In the genomic region with DNA sequence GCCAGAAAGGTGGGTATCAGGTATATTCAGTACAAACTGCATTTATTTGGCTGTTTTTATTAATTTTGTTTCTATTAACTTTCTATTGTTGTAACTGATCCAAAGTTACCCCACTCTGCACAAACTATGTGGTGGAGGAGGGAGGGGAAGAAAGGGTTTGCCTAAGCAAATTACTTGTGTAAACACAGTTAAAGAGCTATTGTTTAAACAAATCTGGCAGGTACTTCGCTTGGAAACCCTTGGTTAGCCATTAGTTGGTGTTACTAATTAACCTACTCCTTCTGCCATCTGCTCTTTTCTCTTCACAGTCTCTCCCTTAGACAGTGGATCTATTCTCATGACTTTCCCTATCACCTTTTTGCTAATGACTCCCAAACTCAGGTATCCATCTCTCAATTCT, we compare ENCODE assay signal across 1 cellular context.
TF ChIP-seq lines count a peak whose summit lies in the region.

No MANE protein-coding gene starts in this region.

TF ChIP-seq in HepG2, 621 proteins besides CTCF, POLR2A, EP300 and RAD21 (continued from another document and continues in another):
- TF ChIP-seq ZHX2 (IDR thresholded peaks at IDR 0.05; ENCODE audit: low read depth) = no peak
- TF ChIP-seq ZHX2 (CRISPR knock-in tag; IDR thresholded peaks at IDR 0.05; ENCODE audit: borderline replicate concordance) = no peak
- TF ChIP-seq ARID3A (IDR thresholded peaks at IDR 0.05; ENCODE audit: low read depth, low read length) = peak; percentile 33; the same call in 1 of the 2 replicates
- TF ChIP-seq NCOA5 (CRISPR knock-in tag; IDR thresholded peaks at IDR 0.05) = no peak
- no peak for TF ChIP-seq IKZF4 (CRISPR knock-in tag; IDR thresholded peaks at IDR 0.05; ENCODE audit: borderline replicate concordance, low read depth, not compliant biosample characterization)
- no peak for TF ChIP-seq ZNF431 (CRISPR knock-in tag; IDR thresholded peaks at IDR 0.05; ENCODE audit: borderline replicate concordance, low read depth)
- TF ChIP-seq ZBTB38 (CRISPR knock-in tag; IDR thresholded peaks at IDR 0.05) = no peak
- no peak for TF ChIP-seq MEIS2 (CRISPR knock-in tag; IDR thresholded peaks at IDR 0.05)
- TF ChIP-seq, protein P1, sequence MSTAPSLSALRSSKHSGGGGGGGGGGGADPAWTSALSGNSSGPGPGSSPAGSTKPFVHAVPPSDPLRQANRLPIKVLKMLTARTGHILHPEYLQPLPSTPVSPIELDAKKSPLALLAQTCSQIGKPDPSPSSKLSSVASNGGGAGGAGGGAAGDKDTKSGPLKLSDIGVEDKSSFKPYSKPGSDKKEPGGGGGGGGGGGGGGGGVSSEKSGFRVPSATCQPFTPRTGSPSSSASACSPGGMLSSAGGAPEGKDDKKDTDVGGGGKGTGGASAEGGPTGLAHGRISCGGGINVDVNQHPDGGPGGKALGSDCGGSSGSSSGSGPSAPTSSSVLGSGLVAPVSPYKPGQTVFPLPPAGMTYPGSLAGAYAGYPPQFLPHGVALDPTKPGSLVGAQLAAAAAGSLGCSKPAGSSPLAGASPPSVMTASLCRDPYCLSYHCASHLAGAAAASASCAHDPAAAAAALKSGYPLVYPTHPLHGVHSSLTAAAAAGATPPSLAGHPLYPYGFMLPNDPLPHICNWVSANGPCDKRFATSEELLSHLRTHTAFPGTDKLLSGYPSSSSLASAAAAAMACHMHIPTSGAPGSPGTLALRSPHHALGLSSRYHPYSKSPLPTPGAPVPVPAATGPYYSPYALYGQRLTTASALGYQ (CRISPR knock-in tag; IDR thresholded peaks at IDR 0.05) = peak; percentile 86; the same call in 1 of the 2 replicates
- TF ChIP-seq, protein P2, sequence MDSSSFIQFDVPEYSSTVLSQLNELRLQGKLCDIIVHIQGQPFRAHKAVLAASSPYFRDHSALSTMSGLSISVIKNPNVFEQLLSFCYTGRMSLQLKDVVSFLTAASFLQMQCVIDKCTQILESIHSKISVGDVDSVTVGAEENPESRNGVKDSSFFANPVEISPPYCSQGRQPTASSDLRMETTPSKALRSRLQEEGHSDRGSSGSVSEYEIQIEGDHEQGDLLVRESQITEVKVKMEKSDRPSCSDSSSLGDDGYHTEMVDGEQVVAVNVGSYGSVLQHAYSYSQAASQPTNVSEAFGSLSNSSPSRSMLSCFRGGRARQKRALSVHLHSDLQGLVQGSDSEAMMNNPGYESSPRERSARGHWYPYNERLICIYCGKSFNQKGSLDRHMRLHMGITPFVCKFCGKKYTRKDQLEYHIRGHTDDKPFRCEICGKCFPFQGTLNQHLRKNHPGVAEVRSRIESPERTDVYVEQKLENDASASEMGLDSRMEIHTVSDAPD (CRISPR knock-in tag; IDR thresholded peaks at IDR 0.05) = no peak
- peak; percentile 82; the same call in 1 of the 2 replicates for TF ChIP-seq NFIC (IDR thresholded peaks at IDR 0.05; ENCODE audit: low read length)
- TF ChIP-seq NR3C1 (CRISPR knock-in tag; IDR thresholded peaks at IDR 0.05) = no peak
- no peak for TF ChIP-seq ZNF460 (CRISPR knock-in tag; IDR thresholded peaks at IDR 0.05; ENCODE audit: borderline replicate concordance)
- no peak for TF ChIP-seq KAT2B (IDR thresholded peaks at IDR 0.05; ENCODE audit: borderline replicate concordance, low read depth, low read length)
- no peak for TF ChIP-seq AGO1 (IDR thresholded peaks at IDR 0.05; ENCODE audit: low read depth, low read length, poor library complexity, severe bottlenecking)
- TF ChIP-seq ZNF274 (CRISPR knock-in tag; IDR thresholded peaks at IDR 0.05) = no peak
- TF ChIP-seq FOXK2 (IDR thresholded peaks at IDR 0.05) = no peak
- no peak for TF ChIP-seq ZNF124 (CRISPR knock-in tag; IDR thresholded peaks at IDR 0.05)
- no peak for TF ChIP-seq MAZ (IDR thresholded peaks at IDR 0.05; ENCODE audit: borderline replicate concordance, low read depth, low read length)
- no peak for TF ChIP-seq MAZ (CRISPR knock-in tag; IDR thresholded peaks at IDR 0.05; ENCODE audit: low read depth)
- no peak for TF ChIP-seq BRCA1 (CRISPR knock-in tag; IDR thresholded peaks at IDR 0.05)
- TF ChIP-seq NFIB (CRISPR knock-in tag; IDR thresholded peaks at IDR 0.05; ENCODE audit: borderline replicate concordance) = no peak
- TF ChIP-seq, protein P3, sequence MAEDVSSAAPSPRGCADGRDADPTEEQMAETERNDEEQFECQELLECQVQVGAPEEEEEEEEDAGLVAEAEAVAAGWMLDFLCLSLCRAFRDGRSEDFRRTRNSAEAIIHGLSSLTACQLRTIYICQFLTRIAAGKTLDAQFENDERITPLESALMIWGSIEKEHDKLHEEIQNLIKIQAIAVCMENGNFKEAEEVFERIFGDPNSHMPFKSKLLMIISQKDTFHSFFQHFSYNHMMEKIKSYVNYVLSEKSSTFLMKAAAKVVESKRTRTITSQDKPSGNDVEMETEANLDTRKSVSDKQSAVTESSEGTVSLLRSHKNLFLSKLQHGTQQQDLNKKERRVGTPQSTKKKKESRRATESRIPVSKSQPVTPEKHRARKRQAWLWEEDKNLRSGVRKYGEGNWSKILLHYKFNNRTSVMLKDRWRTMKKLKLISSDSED (CRISPR knock-in tag; IDR thresholded peaks at IDR 0.05) = no peak
- TF ChIP-seq KAT7 (CRISPR knock-in tag; IDR thresholded peaks at IDR 0.05; ENCODE audit: borderline replicate concordance) = no peak
- TF ChIP-seq GMEB1 (CRISPR knock-in tag; IDR thresholded peaks at IDR 0.05; ENCODE audit: borderline replicate concordance) = no peak
- TF ChIP-seq ZNF724P (CRISPR knock-in tag; IDR thresholded peaks at IDR 0.05; ENCODE audit: borderline replicate concordance) = no peak
- TF ChIP-seq ZNF18 (CRISPR knock-in tag; IDR thresholded peaks at IDR 0.05; ENCODE audit: insufficient replicate concordance) = no peak
- TF ChIP-seq ZNF747 (CRISPR knock-in tag; IDR thresholded peaks at IDR 0.05; ENCODE audit: borderline replicate concordance) = no peak
- TF ChIP-seq ZNF576 (CRISPR knock-in tag; IDR thresholded peaks at IDR 0.05) = no peak
- TF ChIP-seq AHR (CRISPR knock-in tag; IDR thresholded peaks at IDR 0.05) = no peak
- no peak for TF ChIP-seq ZNF883 (CRISPR knock-in tag; IDR thresholded peaks at IDR 0.05; ENCODE audit: not compliant biosample characterization)
- no peak for TF ChIP-seq MYPOP (CRISPR knock-in tag; IDR thresholded peaks at IDR 0.05)
- TF ChIP-seq ZNF207 (IDR thresholded peaks at IDR 0.05; ENCODE audit: borderline replicate concordance) = no peak
- TF ChIP-seq RXRB (CRISPR knock-in tag; IDR thresholded peaks at IDR 0.05; ENCODE audit: borderline replicate concordance) = peak; percentile 69; the same call in 1 of the 2 replicates
- TF ChIP-seq, protein P4, sequence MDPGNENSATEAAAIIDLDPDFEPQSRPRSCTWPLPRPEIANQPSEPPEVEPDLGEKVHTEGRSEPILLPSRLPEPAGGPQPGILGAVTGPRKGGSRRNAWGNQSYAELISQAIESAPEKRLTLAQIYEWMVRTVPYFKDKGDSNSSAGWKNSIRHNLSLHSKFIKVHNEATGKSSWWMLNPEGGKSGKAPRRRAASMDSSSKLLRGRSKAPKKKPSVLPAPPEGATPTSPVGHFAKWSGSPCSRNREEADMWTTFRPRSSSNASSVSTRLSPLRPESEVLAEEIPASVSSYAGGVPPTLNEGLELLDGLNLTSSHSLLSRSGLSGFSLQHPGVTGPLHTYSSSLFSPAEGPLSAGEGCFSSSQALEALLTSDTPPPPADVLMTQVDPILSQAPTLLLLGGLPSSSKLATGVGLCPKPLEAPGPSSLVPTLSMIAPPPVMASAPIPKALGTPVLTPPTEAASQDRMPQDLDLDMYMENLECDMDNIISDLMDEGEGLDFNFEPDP (CRISPR knock-in tag; conservative IDR thresholded peaks at IDR 0.05) = no peak
- no peak for TF ChIP-seq RBM39 (IDR thresholded peaks at IDR 0.05; ENCODE audit: low read depth, low read length, poor library complexity, severe bottlenecking)
- TF ChIP-seq ZNF607 (CRISPR knock-in tag; IDR thresholded peaks at IDR 0.05; ENCODE audit: borderline replicate concordance) = no peak
- no peak for TF ChIP-seq CREB3 (CRISPR knock-in tag; IDR thresholded peaks at IDR 0.05)
